8 cellular contexts compared by ENCODE assay signal in genomic region chr11:64870176-64870892, GRCh38. TPM values are rescaled to one million over a fixed set of nuclear protein-coding genes. Genes with fewer than 3 reads are reported as not detected.
A peak's percentile ranks its signal among the peaks of the same experiment; 100 is the strongest.
DNase-seq lines count a peak whose midpoint lies in the region; ATAC-seq, FAIRE-seq and TF ChIP-seq lines count a peak whose summit lies in the region.

No MANE protein-coding gene starts in this region.

- H3K27me3 Mint-ChIP-seq in nephron progenitor cell (ENCODE audit: low read depth, poor library complexity) = peaks cover 2% of the 10 kb centered on the region

- no peak overlapping the region for H3K4ac ChIP-seq in H1 (replicated peaks; ENCODE audit: insufficient read length, low read depth, low read length)

- peaks cover 3% of the 10 kb centered on the region; the same call in 1 of the 2 replicates for H3K79me1 ChIP-seq in H1 (ENCODE audit: low read depth, low read length)

- peak overlapping the region; percentile 82; the same call in 1 of the 2 replicates for H4K8ac ChIP-seq in H1 (ENCODE audit: extremely low read depth, insufficient read depth, low read length)

- H3K9ac ChIP-seq in H1 (replicated peaks in 1 of 4; ENCODE audit: extremely low read depth in 1 of 4, low read depth in 3 of 4, low read length in 3 of 4) = no peak overlapping the region

- CTCF ChIA-PET in H1 (lab: Charles Lee; ENCODE audit: partially characterized antibody) = interaction anchor here (0.7 to 32.3 kb wide), 8 partner anchors 10 to 178 kb away, joined by 3 to 1058 read pairs (median 6); partner anchors contain the start of genes ARL2, BATF2, EHD1 and GPHA2

- H2AK5ac ChIP-seq in H1 (ENCODE audit: low read depth, low read length) = no peak overlapping the region

- no peak overlapping the region for H3K4me3 ChIP-seq in H1 (ENCODE audit: extremely low read depth in 1 of 4, insufficient read depth in 2 of 4, low read depth in 3 of 4, low read length in 4 of 4)

- H3K23ac ChIP-seq in H1 (ENCODE audit: insufficient read length) = no peak overlapping the region

- peaks cover 0 to 3% (median 0%) of the 10 kb centered on the region in 4 experiments; a peak in 2 of 7 replicates for H3K4me1 ChIP-seq in H1 (replicated peaks in 1 of 4; ENCODE audit: control insufficient read depth in 3 of 4, insufficient read depth in 4 of 4, low read length in 3 of 4)

- no peak for TF ChIP-seq EP300 in H1 (IDR thresholded peaks at IDR 0.05; ENCODE audit: borderline replicate concordance in 1 of 2, low read depth in 2 of 2, low read length in 2 of 2)

- peaks cover 66% of the 10 kb centered on the region for H3K4me1 Mint-ChIP-seq in nephron progenitor cell

- H2BK15ac ChIP-seq in H1 (ENCODE audit: low read length) = 0 out of 2 replicates have a peak overlapping the region, but pooled peaks have one; percentile 53

- no peak overlapping the region for H2BK12ac ChIP-seq in H1 (ENCODE audit: low read depth, low read length)

- no peaks in the 10 kb centered on the region for H3K23me2 ChIP-seq in H1 (ENCODE audit: low read depth, low read length)

- H3K27ac Mint-ChIP-seq in nephron progenitor cell = peak overlapping the region; percentile 49

- ATAC-seq in HG03565 (IDR thresholded peaks at IDR 0.05; ENCODE audit: unreplicated experiment) (no peak), HG03439 (IDR thresholded peaks at IDR 0.05; ENCODE audit: unreplicated experiment) (no peak), GM18867 (IDR thresholded peaks at IDR 0.05; ENCODE audit: unreplicated experiment) (no peak)

- H4K5ac ChIP-seq in H1 (ENCODE audit: insufficient read length, low read depth, low read length) = no peak overlapping the region

- H3K9me3 Mint-ChIP-seq in nephron progenitor cell = no peaks in the 10 kb centered on the region

- H2AFZ ChIP-seq in H1 (ENCODE audit: low read length) = no peak overlapping the region

- no peak overlapping the region for H3K18ac ChIP-seq in H1 (ENCODE audit: extremely low read depth, low read length)

- 89% methylated on average over 19 of the region's 19 CpGs; no CpG with 5 or more reads in 1 of the 2 experiments for WGBS in H1 (ENCODE audit: extremely low coverage in 1 of 2, insufficient coverage in 1 of 2, insufficient read length in 1 of 2, insufficient replicate concordance in 2 of 2, low coverage in 1 of 2, low lambda C conversion rate in 2 of 2, missing lambda C conversion rate in 1 of 2), 2 experiments

- TF ChIP-seq RAD21 in H1 (IDR thresholded peaks at IDR 0.05 in 1 of 2, conservative IDR thresholded peaks at IDR 0.05 in 1 of 2; ENCODE audit: low read depth in 2 of 2, low read length in 2 of 2) = no peak

- no peak overlapping the region for H3K56ac ChIP-seq in H1 (replicated peaks; ENCODE audit: insufficient read length, low read depth, low read length)

- no peak for FAIRE-seq in H1 (lab: Jason Lieb, UNC)

- TF ChIP-seq CTCF in H1 (IDR thresholded peaks at IDR 0.05; ENCODE audit: control extremely low read depth in 1 of 3, insufficient read depth in 1 of 3, low read depth in 1 of 3, low read length in 3 of 3) (no peak), nephron progenitor cell (IDR thresholded peaks at IDR 0.05) (no peak)

- H3K4me2 ChIP-seq in H1 (ENCODE audit: insufficient read depth in 1 of 2, low read depth in 2 of 2, low read length in 2 of 2) = no peak overlapping the region

- POLR2A ChIA-PET in H1 (lab: Charles Lee; ENCODE audit: partially characterized antibody) = interaction anchor here (1.4 to 25.7 kb wide), 3 partner anchors 11 to 207 kb away, joined by 3 to 408 read pairs (median 3); partner anchors contain the start of gene EHD1

- no peak overlapping the region for H3K4me3 Mint-ChIP-seq in nephron progenitor cell

- H2BK120ac ChIP-seq in H1 (replicated peaks; ENCODE audit: low read depth, low read length) = no peak overlapping the region

- H2BK5ac ChIP-seq in H1 (ENCODE audit: low read depth, low read length) = no peak overlapping the region

- no peak for TF ChIP-seq POLR2A in H1 (IDR thresholded peaks at IDR 0.05; ENCODE audit: control extremely low read depth in 1 of 2, low read depth in 2 of 2, low read length in 2 of 2)

- no peaks in the 10 kb centered on the region for H3K27me3 ChIP-seq in H1 (replicated peaks in 1 of 4; ENCODE audit: control insufficient read depth in 3 of 4, extremely low read depth in 1 of 4, insufficient read depth in 3 of 4, low read length in 3 of 4)

- H4K91ac ChIP-seq in H1 (replicated peaks; ENCODE audit: insufficient read length, low read length) = no peak overlapping the region

- H4K20me1 ChIP-seq in H1 (replicated peaks in 1 of 2; ENCODE audit: control insufficient read depth in 1 of 2, insufficient read depth in 2 of 2, low read length in 2 of 2) = peaks cover 0 to 4% of the 10 kb centered on the region in 2 experiments

- no peaks in the 10 kb centered on the region for H3K9me3 ChIP-seq in H1 (ENCODE audit: insufficient read depth in 2 of 2, low read depth in 1 of 2, low read length in 1 of 2)

- H2BK20ac ChIP-seq in H1 (ENCODE audit: low read length) = no peak overlapping the region

- H3K79me2 ChIP-seq in H1 (ENCODE audit: control insufficient read depth in 1 of 2, insufficient read depth in 2 of 2, low read length in 2 of 2) = 0 out of 4 replicates have a peak, but pooled peaks cover 0 to 5% of the 10 kb centered on the region in 2 experiments

- DNase-seq in ELR (ENCODE audit: low read depth) = peak; percentile 91
- DNase-seq in RKO (ENCODE audit: low spot score) = peak; percentile 40
- no peak for DNase-seq in H1 (ENCODE audit: low read depth in 1 of 2, low spot score in 2 of 2)
- DNase-seq in nephron progenitor cell = no peak
- no peak for DNase-seq in NCI-H510A treated with DMSO at 0.1 percent for 48 hours (lab: John Stamatoyannopoulos, UW)

- H3K36me3 ChIP-seq in H1 (ENCODE audit: control insufficient read depth in 2 of 4, insufficient read depth in 4 of 4, low read length in 3 of 4) = no peaks in the 10 kb centered on the region; a peak in 1 of 8 replicates

- peaks cover 35% of the 10 kb centered on the region for H3K36me3 Mint-ChIP-seq in nephron progenitor cell (ENCODE audit: low read depth)

- no peak overlapping the region for H3K14ac ChIP-seq in H1 (ENCODE audit: insufficient read length)

- H3K27ac ChIP-seq in H1 (ENCODE audit: low read depth, low read length) = no peak overlapping the region; the same call in 1 of the 2 replicates

TF ChIP-seq in H1, 55 proteins besides CTCF, POLR2A, EP300 and RAD21:
- TF ChIP-seq TAF7 (optimal IDR thresholded peaks at IDR 0.05; ENCODE audit: borderline replicate concordance, low read depth, low read length) (no peak), RXRA (IDR thresholded peaks at IDR 0.05; ENCODE audit: insufficient read depth, low read depth, low read length) (no peak), POLR2AphosphoS5 (IDR thresholded peaks at IDR 0.05; ENCODE audit: low read depth, low read length) (no peak)

RNA-seq across cellular contexts. Expression of gene EHD1, which starts 8.1 kb away (rescaled TPM):
- 36.9 and 42.9 TPM in 2 replicates for total RNA-seq in H1 (2021; fragmentation: NEBNext Ultra II Directional; extraction: Animal tissue kit (Norgen Biotek cat#: 25700))
- polyA plus RNA-seq in H1 (2011; rRNA removed) = 31.5 and 54.0 TPM in 2 replicates
- 33.1 TPM for polyA plus RNA-seq in H1 (2011; cell fraction: cytosol; rRNA removed)
- polyA plus RNA-seq in H1 (2011; cell fraction: nucleus; rRNA removed) = 38.0 TPM
- polyA plus RNA-seq in H1 (2012, experiment 1 of 2) = 22.9 to 33.8 TPM (median 30.9 TPM) in 4 replicates
- polyA plus RNA-seq in H1 (2012, experiment 2 of 2) = 28.9 TPM
- polyA plus RNA-seq in H1 (2013, experiment 1 of 2) = 19.7 TPM
- 17.7 TPM for polyA plus RNA-seq in H1 (2013, experiment 2 of 2)
- 24.7 and 48.1 TPM in 2 replicates for polyA minus RNA-seq in H1 (2011; rRNA and poly(A)+ RNA removed)
- polyA minus RNA-seq in H1 (2011; cell fraction: cytosol; rRNA and poly(A)+ RNA removed) = 28.1 TPM
- polyA minus RNA-seq in H1 (2011; cell fraction: nucleus; rRNA and poly(A)+ RNA removed) = 22.0 TPM

RNA-seq across cellular contexts. Expression of gene CDC42BPG, which starts 25.9 kb away (rescaled TPM):
- 10.6 and 12.3 TPM in 2 replicates for total RNA-seq in H1 (2021; fragmentation: NEBNext Ultra II Directional; extraction: Animal tissue kit (Norgen Biotek cat#: 25700))
- polyA plus RNA-seq in H1 (2011; rRNA removed) = 3.7 and 6.7 TPM in 2 replicates
- 5.9 TPM for polyA plus RNA-seq in H1 (2011; cell fraction: cytosol; rRNA removed)
- 27.1 TPM for polyA plus RNA-seq in H1 (2011; cell fraction: nucleus; rRNA removed)
- polyA plus RNA-seq in H1 (2012, experiment 1 of 2) = 6.2 to 12.1 TPM (median 10.3 TPM) in 4 replicates
- 4.7 TPM for polyA plus RNA-seq in H1 (2012, experiment 2 of 2)
- polyA plus RNA-seq in H1 (2013, experiment 1 of 2) = 4.8 TPM
- 3.8 TPM for polyA plus RNA-seq in H1 (2013, experiment 2 of 2)
- 4.5 and 4.9 TPM in 2 replicates for polyA minus RNA-seq in H1 (2011; rRNA and poly(A)+ RNA removed)
- polyA minus RNA-seq in H1 (2011; cell fraction: cytosol; rRNA and poly(A)+ RNA removed) = 7.4 TPM
- 20.2 TPM for polyA minus RNA-seq in H1 (2011; cell fraction: nucleus; rRNA and poly(A)+ RNA removed)

RNA-seq across cellular contexts. Expression of gene ATG2A, which starts 46.7 kb away (rescaled TPM):
- 20.9 and 22.1 TPM in 2 replicates for total RNA-seq in H1 (2021; fragmentation: NEBNext Ultra II Directional; extraction: Animal tissue kit (Norgen Biotek cat#: 25700))
- 12.1 and 19.8 TPM in 2 replicates for polyA plus RNA-seq in H1 (2011; rRNA removed)
- 7.3 TPM for polyA plus RNA-seq in H1 (2011; cell fraction: cytosol; rRNA removed)
- 29.8 TPM for polyA plus RNA-seq in H1 (2011; cell fraction: nucleus; rRNA removed)
- polyA plus RNA-seq in H1 (2012, experiment 1 of 2) = 13.2 to 19.6 TPM (median 18.1 TPM) in 4 replicates
- polyA plus RNA-seq in H1 (2012, experiment 2 of 2) = 14.9 TPM
- polyA plus RNA-seq in H1 (2013, experiment 1 of 2) = 7.1 TPM
- polyA plus RNA-seq in H1 (2013, experiment 2 of 2) = 7.1 TPM
- 8.1 and 8.8 TPM in 2 replicates for polyA minus RNA-seq in H1 (2011; rRNA and poly(A)+ RNA removed)
- 18.1 TPM for polyA minus RNA-seq in H1 (2011; cell fraction: cytosol; rRNA and poly(A)+ RNA removed)
- polyA minus RNA-seq in H1 (2011; cell fraction: nucleus; rRNA and poly(A)+ RNA removed) = 24.5 TPM

RNA-seq across cellular contexts. Expression of gene PPP2R5B, which starts 54.2 kb away (rescaled TPM):
- 5.1 and 5.8 TPM in 2 replicates for total RNA-seq in H1 (2021; fragmentation: NEBNext Ultra II Directional; extraction: Animal tissue kit (Norgen Biotek cat#: 25700))
- 4.9 and 6.3 TPM in 2 replicates for polyA plus RNA-seq in H1 (2011; rRNA removed)
- polyA plus RNA-seq in H1 (2011; cell fraction: cytosol; rRNA removed) = 5.2 TPM
- polyA plus RNA-seq in H1 (2011; cell fraction: nucleus; rRNA removed) = 13.4 TPM
- 4.7 to 4.8 TPM (median 4.7 TPM) in 4 replicates for polyA plus RNA-seq in H1 (2012, experiment 1 of 2)
- 5.9 TPM for polyA plus RNA-seq in H1 (2012, experiment 2 of 2)
- 3.7 TPM for polyA plus RNA-seq in H1 (2013, experiment 1 of 2)
- 3.8 TPM for polyA plus RNA-seq in H1 (2013, experiment 2 of 2)
- 2.3 and 2.8 TPM in 2 replicates for polyA minus RNA-seq in H1 (2011; rRNA and poly(A)+ RNA removed)
- polyA minus RNA-seq in H1 (2011; cell fraction: cytosol; rRNA and poly(A)+ RNA removed) = 2.5 TPM
- polyA minus RNA-seq in H1 (2011; cell fraction: nucleus; rRNA and poly(A)+ RNA removed) = 4.9 TPM

RNA-seq across cellular contexts. Expression of gene MEN1, which starts 60.0 kb away (rescaled TPM):
- 56.3 and 56.9 TPM in 2 replicates for total RNA-seq in H1 (2021; fragmentation: NEBNext Ultra II Directional; extraction: Animal tissue kit (Norgen Biotek cat#: 25700))
- 47.2 and 78.5 TPM in 2 replicates for polyA plus RNA-seq in H1 (2011; rRNA removed)
- polyA plus RNA-seq in H1 (2011; cell fraction: cytosol; rRNA removed) = 43.0 TPM
- polyA plus RNA-seq in H1 (2011; cell fraction: nucleus; rRNA removed) = 97.2 TPM
- polyA plus RNA-seq in H1 (2012, experiment 1 of 2) = 37.5 to 59.8 TPM (median 54.2 TPM) in 4 replicates
- polyA plus RNA-seq in H1 (2012, experiment 2 of 2) = 53.7 TPM
- 63.6 TPM for polyA plus RNA-seq in H1 (2013, experiment 1 of 2)
- polyA plus RNA-seq in H1 (2013, experiment 2 of 2) = 66.9 TPM
- polyA minus RNA-seq in H1 (2011; rRNA and poly(A)+ RNA removed) = 22.9 and 27.9 TPM in 2 replicates
- polyA minus RNA-seq in H1 (2011; cell fraction: cytosol; rRNA and poly(A)+ RNA removed) = 32.7 TPM
- polyA minus RNA-seq in H1 (2011; cell fraction: nucleus; rRNA and poly(A)+ RNA removed) = 27.2 TPM

Comparison
In these comparisons a context has a peak if more than half of its experiments do, and no peak if none do; other contexts are left out.
1. DNase-seq: peak in ELR (single experiment) and RKO (single experiment); none in H1 (0 of 2), nephron progenitor cell (single experiment) and NCI-H510A treated with DMSO at 0.1 percent for 48 hours (single experiment).